In the genomic region with DNA sequence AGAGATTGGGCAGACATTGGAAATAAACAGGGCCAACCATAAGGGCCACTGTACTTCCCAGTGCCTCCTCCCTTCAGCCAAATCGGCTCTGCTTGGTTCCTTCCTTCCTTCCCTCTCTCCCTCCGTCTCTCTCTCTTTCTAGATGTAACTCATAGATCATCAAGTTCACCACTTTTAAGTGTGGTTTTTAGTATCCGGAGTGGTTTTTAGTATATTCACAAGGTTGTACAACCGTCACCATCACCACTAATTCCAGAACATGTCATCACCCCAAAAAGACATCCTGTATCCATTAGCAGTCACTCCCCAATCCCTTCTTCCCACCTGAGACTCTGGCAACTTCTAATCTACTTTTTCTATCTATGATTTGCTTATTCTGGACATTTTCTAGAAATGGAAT, we compare ENCODE assay signal across 20 cellular contexts. TPM values are rescaled to one million over a fixed set of nuclear protein-coding genes. Genes with fewer than 3 reads are reported as not detected.
DNase-seq lines count a peak whose midpoint lies in the region; ATAC-seq, FAIRE-seq and TF ChIP-seq lines count a peak whose summit lies in the region.
"Had no signal": no experiment of that assay in that cellular context is flagged by ENCODE, and none has a peak within 500 bp of the region (broad histone marks: within the 10 kb centered on the region; RNA-seq: fewer than 3 reads in every experiment).

No MANE protein-coding gene starts in this region.

- H3F3A ChIP-seq in Loucy (ENCODE audit: low read depth), result no peaks in the 10 kb centered on the region

- no peak for DNase-seq in activated T-cell treated with anti-CD3 and anti-CD28 coated beads, Interleukin-2, amount 50 U/mL, for 24 hours
- DNase-seq in activated T-cell treated with anti-CD3 and anti-CD28 coated beads, Interleukin-2, amount 50 U/mL, for 1 hour, result no peak
- DNase-seq in astrocyte (ENCODE audit: low read depth) (no peak), trophoblast cell (no peak), RWPE1 (ENCODE audit: low spot score) (no peak)
- DNase-seq in stimulated activated effector memory CD8-positive, alpha-beta T cell treated with anti-CD3 and anti-CD28 coated beads, Interleukin-12 subunit alpha, Interleukin-12 subunit beta, amount 100 ng/mL, for 72 hours (ENCODE audit: low spot score in 2 of 2), result no peak
- DNase-seq: GF-D8, GOT3, IMR-90, Karpas-422, MM.1S, NCI-H1092 treated with DMSO at 0.1 percent for 48 hours, Right ventricle myocardium superior had no signal

- H3K9ac ChIP-seq in Loucy (ENCODE audit: low read depth, low read length, poor library complexity, severe bottlenecking) (no peak overlapping the region), astrocyte (ENCODE audit: low read length) (no peak overlapping the region), trophoblast cell (ENCODE audit: low read length) (no peak overlapping the region)

- no peak overlapping the region for H4K91ac ChIP-seq in trophoblast cell (ENCODE audit: low read depth, low read length)

- H3K4me2 ChIP-seq in Loucy (ENCODE audit: low read depth, low read length, poor library complexity, severe bottlenecking), result peak overlapping the region; percentile 44
- H3K4me2 ChIP-seq in astrocyte (ENCODE audit: low read length), result no peak overlapping the region
- H3K4me2 ChIP-seq in trophoblast cell (ENCODE audit: low read length), result no peak overlapping the region

- H3K27ac Mint-ChIP-seq in activated T-cell treated with anti-CD3 and anti-CD28 coated beads, Interleukin-2, amount 50 U/mL, for 24 hours, result peak overlapping the region; percentile 51
- H3K27ac Mint-ChIP-seq in astrocyte (ENCODE audit: unreplicated experiment), result peak overlapping the region; percentile 64
- no peak overlapping the region for H3K27ac Mint-ChIP-seq in stimulated activated effector memory CD8-positive, alpha-beta T cell treated with anti-CD3 and anti-CD28 coated beads, Interleukin-12 subunit alpha, Interleukin-12 subunit beta, amount 100 ng/mL, for 72 hours

- WGBS in trophoblast cell (ENCODE audit: extremely low coverage, insufficient coverage, insufficient read length), result no CpG with 5 or more reads among the region's 4 CpGs

- no peak for TF ChIP-seq CTCF in Loucy (conservative IDR thresholded peaks at IDR 0.05; ENCODE audit: low read length)
- TF ChIP-seq CTCF in astrocyte (IDR thresholded peaks at IDR 0.05; ENCODE audit: insufficient read depth, low read depth, low read length), result no peak
- TF ChIP-seq CTCF in RWPE1 (conservative IDR thresholded peaks at IDR 0.05; ENCODE audit: low read depth), result no peak

- no peak overlapping the region for H2BK5ac ChIP-seq in trophoblast cell (ENCODE audit: low read depth, low read length, poor library complexity)

- peaks cover 13% of the 10 kb centered on the region; the same call in 1 of the 2 replicates for H3K36me3 ChIP-seq in Loucy (ENCODE audit: insufficient read depth, low read length)
- H3K36me3 ChIP-seq in astrocyte (ENCODE audit: insufficient read depth, low read length), result no peaks in the 10 kb centered on the region
- no peaks in the 10 kb centered on the region for H3K36me3 ChIP-seq in trophoblast cell (ENCODE audit: control insufficient read depth in 1 of 2, insufficient read depth in 2 of 2, low read length in 2 of 2)
- H3K36me3 ChIP-seq: BE2C, Peyer's patch had no signal

- H4K8ac ChIP-seq in trophoblast cell (ENCODE audit: low read depth, low read length), result no peak overlapping the region

- H3K79me2 ChIP-seq in Loucy (ENCODE audit: insufficient read depth, low read length) (no peaks in the 10 kb centered on the region), astrocyte (ENCODE audit: insufficient read depth, low read length) (no peaks in the 10 kb centered on the region), trophoblast cell (ENCODE audit: control insufficient read depth, insufficient read depth, low read length, poor library complexity) (no peaks in the 10 kb centered on the region)

- H3K27me3 ChIP-seq in Loucy (ENCODE audit: insufficient read depth, low read length, poor library complexity, severe bottlenecking), result no peaks in the 10 kb centered on the region
- H3K27me3 ChIP-seq in astrocyte (ENCODE audit: insufficient read depth, low read length), result no peaks in the 10 kb centered on the region
- no peaks in the 10 kb centered on the region for H3K27me3 ChIP-seq in trophoblast cell (ENCODE audit: insufficient read depth, low read length)
- H3K27me3 ChIP-seq: BE2C, Peyer's patch had no signal

- H2AK5ac ChIP-seq in trophoblast cell (ENCODE audit: low read length), result no peak overlapping the region

- peaks cover 24% of the 10 kb centered on the region for H3K4me1 Mint-ChIP-seq in activated T-cell treated with anti-CD3 and anti-CD28 coated beads, Interleukin-2, amount 50 U/mL, for 24 hours (ENCODE audit: low read depth)
- peaks cover 7% of the 10 kb centered on the region for H3K4me1 Mint-ChIP-seq in astrocyte (ENCODE audit: low read depth, unreplicated experiment)
- peaks cover 27% of the 10 kb centered on the region for H3K4me1 Mint-ChIP-seq in stimulated activated effector memory CD8-positive, alpha-beta T cell treated with anti-CD3 and anti-CD28 coated beads, Interleukin-12 subunit alpha, Interleukin-12 subunit beta, amount 100 ng/mL, for 72 hours

- H3K4me1 ChIP-seq in Loucy (ENCODE audit: insufficient read depth, low read length, poor library complexity, severe bottlenecking) (peaks cover 11% of the 10 kb centered on the region), astrocyte (ENCODE audit: insufficient read depth, low read length) (no peaks in the 10 kb centered on the region), trophoblast cell (ENCODE audit: control insufficient read depth in 1 of 2, insufficient read depth in 2 of 2, low read length in 2 of 2) (no peaks in the 10 kb centered on the region)

- no peaks in the 10 kb centered on the region for H3K79me1 ChIP-seq in trophoblast cell (ENCODE audit: low read length)

- H3K27me3 Mint-ChIP-seq in activated T-cell treated with anti-CD3 and anti-CD28 coated beads, Interleukin-2, amount 50 U/mL, for 24 hours, result no peaks in the 10 kb centered on the region
- H3K27me3 Mint-ChIP-seq in astrocyte (ENCODE audit: low read depth, unreplicated experiment), result no peaks in the 10 kb centered on the region
- H3K27me3 Mint-ChIP-seq: CD4-positive, alpha-beta memory T cell had no signal

- H3K4me3 ChIP-seq in Loucy (ENCODE audit: low read length, poor library complexity, severe bottlenecking), result no peak overlapping the region
- H3K4me3 ChIP-seq in astrocyte (ENCODE audit: insufficient read depth, low read depth, low read length), result no peak overlapping the region
- H3K4me3 ChIP-seq in trophoblast cell (ENCODE audit: low read depth, low read length), result no peak overlapping the region
- H3K4me3 ChIP-seq: Peyer's patch had no signal

- H3K27ac ChIP-seq in astrocyte (ENCODE audit: low read depth, low read length), result no peak overlapping the region
- no peak overlapping the region for H3K27ac ChIP-seq in trophoblast cell (ENCODE audit: low read depth, low read length)
- H3K27ac ChIP-seq in RWPE1, result no peak overlapping the region
- H3K27ac ChIP-seq: Peyer's patch had no signal

- no peak for FAIRE-seq in astrocyte (lab: Jason Lieb, UNC)
- FAIRE-seq: A204.1, HTR-8/SVneo had no signal

- CTCF ChIA-PET in RWPE1 (lab: Yijun Ruan, JAX), result no interaction called here

- no peak overlapping the region for H3K14ac ChIP-seq in trophoblast cell (ENCODE audit: low read length)

- H3K9me3 ChIP-seq in Loucy (ENCODE audit: insufficient read depth, low read depth, low read length), result no peaks in the 10 kb centered on the region
- H3K9me3 ChIP-seq in astrocyte (ENCODE audit: insufficient read depth, low read depth, low read length), result no peaks in the 10 kb centered on the region
- peaks cover 2% of the 10 kb centered on the region for H3K9me3 ChIP-seq in trophoblast cell (ENCODE audit: insufficient read depth, low read depth, low read length)
- H3K9me3 ChIP-seq: BE2C, Peyer's patch had no signal

- peaks cover 35% of the 10 kb centered on the region for H3K36me3 Mint-ChIP-seq in activated T-cell treated with anti-CD3 and anti-CD28 coated beads, Interleukin-2, amount 50 U/mL, for 24 hours (ENCODE audit: low read depth)
- no peaks in the 10 kb centered on the region for H3K36me3 Mint-ChIP-seq in astrocyte (ENCODE audit: low read depth, unreplicated experiment)
- peaks cover 17% of the 10 kb centered on the region for H3K36me3 Mint-ChIP-seq in stimulated activated effector memory CD8-positive, alpha-beta T cell treated with anti-CD3 and anti-CD28 coated beads, Interleukin-12 subunit alpha, Interleukin-12 subunit beta, amount 100 ng/mL, for 72 hours

- H2BK120ac ChIP-seq in trophoblast cell (ENCODE audit: insufficient read depth, low read length, poor library complexity), result no peak overlapping the region

- no peaks in the 10 kb centered on the region for H4K20me1 ChIP-seq in Loucy (ENCODE audit: insufficient read depth, low read length, poor library complexity, severe bottlenecking)
- no peaks in the 10 kb centered on the region for H4K20me1 ChIP-seq in astrocyte (ENCODE audit: insufficient read depth, low read length)

- H3K9me3 Mint-ChIP-seq in activated T-cell treated with anti-CD3 and anti-CD28 coated beads, Interleukin-2, amount 50 U/mL, for 24 hours, result no peaks in the 10 kb centered on the region
- H3K9me3 Mint-ChIP-seq in astrocyte (ENCODE audit: unreplicated experiment), result no peaks in the 10 kb centered on the region
- H3K9me3 Mint-ChIP-seq in stimulated activated effector memory CD8-positive, alpha-beta T cell treated with anti-CD3 and anti-CD28 coated beads, Interleukin-12 subunit alpha, Interleukin-12 subunit beta, amount 100 ng/mL, for 72 hours, result no peaks in the 10 kb centered on the region
- H3K9me3 Mint-ChIP-seq: CD4-positive, alpha-beta memory T cell had no signal

- peak; percentile 53 for ATAC-seq in stimulated activated effector memory CD8-positive, alpha-beta T cell treated with anti-CD3 and anti-CD28 coated beads, Interleukin-12 subunit alpha, Interleukin-12 subunit beta, amount 100 ng/mL, for 72 hours
- ATAC-seq: HCT116 had no signal

- no peak overlapping the region for H3K4ac ChIP-seq in trophoblast cell (ENCODE audit: low read depth, low read length)

- H3K23ac ChIP-seq in trophoblast cell (ENCODE audit: low read length), result no peak overlapping the region

- no peak overlapping the region for H2BK12ac ChIP-seq in trophoblast cell (ENCODE audit: low read length)

- H3K9me2 ChIP-seq in Loucy (replicated peaks; ENCODE audit: low read depth, low read length), result no peaks in the 10 kb centered on the region

- no peak overlapping the region for H3K4me3 Mint-ChIP-seq in activated T-cell treated with anti-CD3 and anti-CD28 coated beads, Interleukin-2, amount 50 U/mL, for 24 hours
- H3K4me3 Mint-ChIP-seq in astrocyte (ENCODE audit: unreplicated experiment), result no peak overlapping the region
- no peak overlapping the region for H3K4me3 Mint-ChIP-seq in stimulated activated effector memory CD8-positive, alpha-beta T cell treated with anti-CD3 and anti-CD28 coated beads, Interleukin-12 subunit alpha, Interleukin-12 subunit beta, amount 100 ng/mL, for 72 hours

- POLR2A ChIA-PET in RWPE1 (lab: Yijun Ruan, JAX; ENCODE audit: low non-redundant PET), result no interaction called here

- H4K12ac ChIP-seq in trophoblast cell (ENCODE audit: low read depth, low read length), result no peak overlapping the region

- H3K18ac ChIP-seq in trophoblast cell (ENCODE audit: low read length), result no peak overlapping the region

- H2AFZ ChIP-seq in Loucy (ENCODE audit: low read length) (no peak overlapping the region), astrocyte (ENCODE audit: low read depth, low read length) (no peak overlapping the region), trophoblast cell (ENCODE audit: insufficient read depth, low read length, poor library complexity) (no peak overlapping the region)

RNA-seq across cellular contexts. Expression of a gene that starts 51.0 kb away (rescaled TPM):
- total RNA-seq in astrocyte, result 32.3 and 38.1 TPM in 2 replicates
- polyA plus RNA-seq in trophoblast cell (2013), result 16.6 and 17.0 TPM in 2 replicates
